Comparison of ENCODE assay signal across 1 cellular context in the genomic region with DNA sequence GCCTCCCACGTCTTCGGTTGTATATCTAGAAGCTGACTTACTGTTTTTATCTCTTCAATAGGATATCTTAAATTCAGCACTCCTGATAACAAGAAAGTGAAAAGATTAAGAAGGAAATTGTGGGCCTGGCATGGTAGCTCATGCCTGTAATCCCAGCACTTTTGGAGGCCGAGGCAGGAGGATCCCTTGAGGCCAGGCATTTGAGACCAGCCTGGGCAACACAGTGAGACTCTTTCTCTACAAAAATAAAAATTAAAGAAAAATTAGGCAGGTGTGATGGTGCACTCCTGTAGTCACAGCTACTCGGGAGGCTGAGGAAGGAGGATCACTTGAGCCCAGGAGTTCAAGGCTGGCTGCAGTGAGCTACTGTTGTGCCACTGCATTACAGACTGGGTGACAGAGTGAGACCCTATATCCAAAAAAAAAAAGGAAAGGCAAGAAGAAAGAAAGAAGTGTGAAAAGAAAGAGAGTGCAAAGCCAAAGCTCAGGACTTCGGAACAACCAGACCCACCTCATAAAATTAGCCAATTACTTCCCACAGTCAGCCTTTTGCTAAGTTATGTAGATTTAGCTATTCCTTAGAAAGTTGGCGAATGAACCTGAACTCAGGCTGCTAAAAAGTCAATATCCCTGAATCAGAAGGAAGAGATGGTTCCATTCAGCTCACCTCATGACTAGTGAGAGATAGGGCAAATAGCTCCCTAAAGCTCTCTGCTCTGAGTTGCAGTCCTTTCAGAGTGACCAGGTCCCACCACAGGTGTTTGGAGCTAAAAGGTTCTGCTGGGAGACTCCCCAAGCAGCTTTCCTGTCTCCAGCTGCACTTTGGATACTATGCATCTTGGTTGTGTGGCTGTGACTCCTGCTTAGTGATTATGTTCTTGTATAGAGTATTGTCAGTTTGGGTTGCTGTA.
TF ChIP-seq lines count a peak whose summit lies in the region.

No MANE protein-coding gene starts in this region.

TF ChIP-seq in HepG2, 621 proteins besides CTCF, POLR2A, EP300 and RAD21 (continued from another document and continues in another):
- TF ChIP-seq, protein P1, sequence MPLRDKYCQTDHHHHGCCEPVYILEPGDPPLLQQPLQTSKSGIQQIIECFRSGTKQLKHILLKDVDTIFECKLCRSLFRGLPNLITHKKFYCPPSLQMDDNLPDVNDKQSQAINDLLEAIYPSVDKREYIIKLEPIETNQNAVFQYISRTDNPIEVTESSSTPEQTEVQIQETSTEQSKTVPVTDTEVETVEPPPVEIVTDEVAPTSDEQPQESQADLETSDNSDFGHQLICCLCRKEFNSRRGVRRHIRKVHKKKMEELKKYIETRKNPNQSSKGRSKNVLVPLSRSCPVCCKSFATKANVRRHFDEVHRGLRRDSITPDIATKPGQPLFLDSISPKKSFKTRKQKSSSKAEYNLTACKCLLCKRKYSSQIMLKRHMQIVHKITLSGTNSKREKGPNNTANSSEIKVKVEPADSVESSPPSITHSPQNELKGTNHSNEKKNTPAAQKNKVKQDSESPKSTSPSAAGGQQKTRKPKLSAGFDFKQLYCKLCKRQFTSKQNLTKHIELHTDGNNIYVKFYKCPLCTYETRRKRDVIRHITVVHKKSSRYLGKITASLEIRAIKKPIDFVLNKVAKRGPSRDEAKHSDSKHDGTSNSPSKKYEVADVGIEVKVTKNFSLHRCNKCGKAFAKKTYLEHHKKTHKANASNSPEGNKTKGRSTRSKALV (CRISPR knock-in tag; IDR thresholded peaks at IDR 0.05), result no peak
- TF ChIP-seq ZNF326 (CRISPR knock-in tag; IDR thresholded peaks at IDR 0.05; ENCODE audit: borderline replicate concordance), result no peak
- no peak for TF ChIP-seq JARID2 (CRISPR knock-in tag; IDR thresholded peaks at IDR 0.05; ENCODE audit: insufficient replicate concordance)
- TF ChIP-seq MYC (CRISPR knock-in tag; IDR thresholded peaks at IDR 0.05; ENCODE audit: borderline replicate concordance), result no peak
- TF ChIP-seq TOPORS (CRISPR knock-in tag; IDR thresholded peaks at IDR 0.05), result no peak
- TF ChIP-seq, protein P2, sequence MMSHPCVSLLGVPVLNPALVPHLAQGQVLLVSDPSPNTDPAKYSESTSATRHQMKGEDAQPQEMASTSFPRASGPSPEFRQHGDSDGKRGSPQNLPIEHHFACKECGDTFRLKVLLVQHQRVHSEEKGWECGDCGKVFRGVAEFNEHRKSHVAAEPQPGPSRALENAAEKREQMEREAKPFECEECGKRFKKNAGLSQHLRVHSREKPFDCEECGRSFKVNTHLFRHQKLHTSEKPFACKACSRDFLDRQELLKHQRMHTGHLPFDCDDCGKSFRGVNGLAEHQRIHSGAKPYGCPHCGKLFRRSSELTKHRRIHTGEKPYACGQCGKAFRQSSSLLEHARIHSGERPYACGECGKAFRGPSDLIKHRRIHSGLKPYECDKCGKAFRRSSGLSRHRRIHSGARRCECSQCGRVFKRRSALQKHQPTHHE (CRISPR knock-in tag; IDR thresholded peaks at IDR 0.05; ENCODE audit: borderline replicate concordance), result no peak
- no peak for TF ChIP-seq ZNF138 (CRISPR knock-in tag; IDR thresholded peaks at IDR 0.05; ENCODE audit: low read depth)
- TF ChIP-seq CBX5 (CRISPR knock-in tag; IDR thresholded peaks at IDR 0.05; ENCODE audit: borderline replicate concordance), result no peak
- no peak for TF ChIP-seq ZNF567 (CRISPR knock-in tag; IDR thresholded peaks at IDR 0.05; ENCODE audit: borderline replicate concordance)
- TF ChIP-seq, protein P3, sequence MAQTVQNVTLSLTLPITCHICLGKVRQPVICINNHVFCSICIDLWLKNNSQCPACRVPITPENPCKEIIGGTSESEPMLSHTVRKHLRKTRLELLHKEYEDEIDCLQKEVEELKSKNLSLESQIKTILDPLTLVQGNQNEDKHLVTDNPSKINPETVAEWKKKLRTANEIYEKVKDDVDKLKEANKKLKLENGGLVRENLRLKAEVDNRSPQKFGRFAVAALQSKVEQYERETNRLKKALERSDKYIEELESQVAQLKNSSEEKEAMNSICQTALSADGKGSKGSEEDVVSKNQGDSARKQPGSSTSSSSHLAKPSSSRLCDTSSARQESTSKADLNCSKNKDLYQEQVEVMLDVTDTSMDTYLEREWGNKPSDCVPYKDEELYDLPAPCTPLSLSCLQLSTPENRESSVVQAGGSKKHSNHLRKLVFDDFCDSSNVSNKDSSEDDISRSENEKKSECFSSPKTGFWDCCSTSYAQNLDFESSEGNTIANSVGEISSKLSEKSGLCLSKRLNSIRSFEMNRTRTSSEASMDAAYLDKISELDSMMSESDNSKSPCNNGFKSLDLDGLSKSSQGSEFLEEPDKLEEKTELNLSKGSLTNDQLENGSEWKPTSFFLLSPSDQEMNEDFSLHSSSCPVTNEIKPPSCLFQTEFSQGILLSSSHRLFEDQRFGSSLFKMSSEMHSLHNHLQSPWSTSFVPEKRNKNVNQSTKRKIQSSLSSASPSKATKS (CRISPR knock-in tag; IDR thresholded peaks at IDR 0.05), result no peak
- TF ChIP-seq, protein P4, sequence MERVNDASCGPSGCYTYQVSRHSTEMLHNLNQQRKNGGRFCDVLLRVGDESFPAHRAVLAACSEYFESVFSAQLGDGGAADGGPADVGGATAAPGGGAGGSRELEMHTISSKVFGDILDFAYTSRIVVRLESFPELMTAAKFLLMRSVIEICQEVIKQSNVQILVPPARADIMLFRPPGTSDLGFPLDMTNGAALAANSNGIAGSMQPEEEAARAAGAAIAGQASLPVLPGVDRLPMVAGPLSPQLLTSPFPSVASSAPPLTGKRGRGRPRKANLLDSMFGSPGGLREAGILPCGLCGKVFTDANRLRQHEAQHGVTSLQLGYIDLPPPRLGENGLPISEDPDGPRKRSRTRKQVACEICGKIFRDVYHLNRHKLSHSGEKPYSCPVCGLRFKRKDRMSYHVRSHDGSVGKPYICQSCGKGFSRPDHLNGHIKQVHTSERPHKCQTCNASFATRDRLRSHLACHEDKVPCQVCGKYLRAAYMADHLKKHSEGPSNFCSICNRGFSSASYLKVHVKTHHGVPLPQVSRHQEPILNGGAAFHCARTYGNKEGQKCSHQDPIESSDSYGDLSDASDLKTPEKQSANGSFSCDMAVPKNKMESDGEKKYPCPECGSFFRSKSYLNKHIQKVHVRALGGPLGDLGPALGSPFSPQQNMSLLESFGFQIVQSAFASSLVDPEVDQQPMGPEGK (CRISPR knock-in tag; IDR thresholded peaks at IDR 0.05), result no peak
- no peak for TF ChIP-seq ZNF101 (CRISPR knock-in tag; IDR thresholded peaks at IDR 0.05; ENCODE audit: borderline replicate concordance, low read depth)
- TF ChIP-seq JUNB (CRISPR knock-in tag; IDR thresholded peaks at IDR 0.05; ENCODE audit: borderline replicate concordance), result no peak
- TF ChIP-seq ZBTB38 (CRISPR knock-in tag; IDR thresholded peaks at IDR 0.05), result no peak
- TF ChIP-seq, protein P5, sequence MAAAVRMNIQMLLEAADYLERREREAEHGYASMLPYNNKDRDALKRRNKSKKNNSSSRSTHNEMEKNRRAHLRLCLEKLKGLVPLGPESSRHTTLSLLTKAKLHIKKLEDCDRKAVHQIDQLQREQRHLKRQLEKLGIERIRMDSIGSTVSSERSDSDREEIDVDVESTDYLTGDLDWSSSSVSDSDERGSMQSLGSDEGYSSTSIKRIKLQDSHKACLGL (CRISPR knock-in tag; IDR thresholded peaks at IDR 0.05), result no peak
- no peak; the same call in 1 of the 2 replicates for TF ChIP-seq NFIC (IDR thresholded peaks at IDR 0.05; ENCODE audit: low read length)
- TF ChIP-seq ZNF160 (CRISPR knock-in tag; IDR thresholded peaks at IDR 0.05), result 0 out of 2 replicates have a peak, but pooled peaks have one; percentile 8
- no peak for TF ChIP-seq ATF7 (IDR thresholded peaks at IDR 0.05)
- TF ChIP-seq ATF7 (CRISPR knock-in tag; IDR thresholded peaks at IDR 0.05), result no peak
- no peak for TF ChIP-seq KLF13 (CRISPR knock-in tag; IDR thresholded peaks at IDR 0.05)
- TF ChIP-seq, protein P6, sequence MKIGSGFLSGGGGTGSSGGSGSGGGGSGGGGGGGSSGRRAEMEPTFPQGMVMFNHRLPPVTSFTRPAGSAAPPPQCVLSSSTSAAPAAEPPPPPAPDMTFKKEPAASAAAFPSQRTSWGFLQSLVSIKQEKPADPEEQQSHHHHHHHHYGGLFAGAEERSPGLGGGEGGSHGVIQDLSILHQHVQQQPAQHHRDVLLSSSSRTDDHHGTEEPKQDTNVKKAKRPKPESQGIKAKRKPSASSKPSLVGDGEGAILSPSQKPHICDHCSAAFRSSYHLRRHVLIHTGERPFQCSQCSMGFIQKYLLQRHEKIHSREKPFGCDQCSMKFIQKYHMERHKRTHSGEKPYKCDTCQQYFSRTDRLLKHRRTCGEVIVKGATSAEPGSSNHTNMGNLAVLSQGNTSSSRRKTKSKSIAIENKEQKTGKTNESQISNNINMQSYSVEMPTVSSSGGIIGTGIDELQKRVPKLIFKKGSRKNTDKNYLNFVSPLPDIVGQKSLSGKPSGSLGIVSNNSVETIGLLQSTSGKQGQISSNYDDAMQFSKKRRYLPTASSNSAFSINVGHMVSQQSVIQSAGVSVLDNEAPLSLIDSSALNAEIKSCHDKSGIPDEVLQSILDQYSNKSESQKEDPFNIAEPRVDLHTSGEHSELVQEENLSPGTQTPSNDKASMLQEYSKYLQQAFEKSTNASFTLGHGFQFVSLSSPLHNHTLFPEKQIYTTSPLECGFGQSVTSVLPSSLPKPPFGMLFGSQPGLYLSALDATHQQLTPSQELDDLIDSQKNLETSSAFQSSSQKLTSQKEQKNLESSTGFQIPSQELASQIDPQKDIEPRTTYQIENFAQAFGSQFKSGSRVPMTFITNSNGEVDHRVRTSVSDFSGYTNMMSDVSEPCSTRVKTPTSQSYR (CRISPR knock-in tag; IDR thresholded peaks at IDR 0.05; ENCODE audit: borderline replicate concordance), result no peak
- TF ChIP-seq ZFY (CRISPR knock-in tag; IDR thresholded peaks at IDR 0.05), result no peak
- TF ChIP-seq, protein P7, sequence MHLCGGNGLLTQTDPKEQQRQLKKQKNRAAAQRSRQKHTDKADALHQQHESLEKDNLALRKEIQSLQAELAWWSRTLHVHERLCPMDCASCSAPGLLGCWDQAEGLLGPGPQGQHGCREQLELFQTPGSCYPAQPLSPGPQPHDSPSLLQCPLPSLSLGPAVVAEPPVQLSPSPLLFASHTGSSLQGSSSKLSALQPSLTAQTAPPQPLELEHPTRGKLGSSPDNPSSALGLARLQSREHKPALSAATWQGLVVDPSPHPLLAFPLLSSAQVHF (CRISPR knock-in tag; IDR thresholded peaks at IDR 0.05), result no peak
- TF ChIP-seq ZNF354B (CRISPR knock-in tag; IDR thresholded peaks at IDR 0.05), result no peak
- TF ChIP-seq NFKBIZ (CRISPR knock-in tag; IDR thresholded peaks at IDR 0.05), result no peak
- TF ChIP-seq, protein P8, sequence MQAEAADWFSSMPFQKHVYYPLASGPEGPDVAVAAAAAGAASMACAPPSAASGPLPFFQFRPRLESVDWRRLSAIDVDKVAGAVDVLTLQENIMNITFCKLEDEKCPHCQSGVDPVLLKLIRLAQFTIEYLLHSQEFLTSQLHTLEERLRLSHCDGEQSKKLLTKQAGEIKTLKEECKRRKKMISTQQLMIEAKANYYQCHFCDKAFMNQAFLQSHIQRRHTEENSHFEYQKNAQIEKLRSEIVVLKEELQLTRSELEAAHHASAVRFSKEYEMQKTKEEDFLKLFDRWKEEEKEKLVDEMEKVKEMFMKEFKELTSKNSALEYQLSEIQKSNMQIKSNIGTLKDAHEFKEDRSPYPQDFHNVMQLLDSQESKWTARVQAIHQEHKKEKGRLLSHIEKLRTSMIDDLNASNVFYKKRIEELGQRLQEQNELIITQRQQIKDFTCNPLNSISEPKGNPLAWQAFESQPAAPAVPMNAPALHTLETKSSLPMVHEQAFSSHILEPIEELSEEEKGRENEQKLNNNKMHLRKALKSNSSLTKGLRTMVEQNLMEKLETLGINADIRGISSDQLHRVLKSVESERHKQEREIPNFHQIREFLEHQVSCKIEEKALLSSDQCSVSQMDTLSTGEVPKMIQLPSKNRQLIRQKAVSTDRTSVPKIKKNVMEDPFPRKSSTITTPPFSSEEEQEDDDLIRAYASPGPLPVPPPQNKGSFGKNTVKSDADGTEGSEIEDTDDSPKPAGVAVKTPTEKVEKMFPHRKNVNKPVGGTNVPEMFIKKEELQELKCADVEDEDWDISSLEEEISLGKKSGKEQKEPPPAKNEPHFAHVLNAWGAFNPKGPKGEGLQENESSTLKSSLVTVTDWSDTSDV (CRISPR knock-in tag; IDR thresholded peaks at IDR 0.05), result no peak
- TF ChIP-seq ZNF543 (CRISPR knock-in tag; IDR thresholded peaks at IDR 0.05), result no peak
- TF ChIP-seq HOXA7 (CRISPR knock-in tag; IDR thresholded peaks at IDR 0.05), result no peak
- no peak for TF ChIP-seq ZNF451 (CRISPR knock-in tag; IDR thresholded peaks at IDR 0.05)
- TF ChIP-seq ZNF296 (CRISPR knock-in tag; conservative IDR thresholded peaks at IDR 0.05), result no peak
- no peak for TF ChIP-seq RXRA (CRISPR knock-in tag; IDR thresholded peaks at IDR 0.05)
- 0 out of 2 replicates have a peak, but pooled peaks have one; percentile 45 for TF ChIP-seq ZBTB8A (CRISPR knock-in tag; IDR thresholded peaks at IDR 0.05; ENCODE audit: borderline replicate concordance, low read depth)
- TF ChIP-seq ZNF781 (CRISPR knock-in tag; IDR thresholded peaks at IDR 0.05; ENCODE audit: borderline replicate concordance, not compliant biosample characterization), result no peak
- TF ChIP-seq ZC3H4 (CRISPR knock-in tag; IDR thresholded peaks at IDR 0.05; ENCODE audit: borderline replicate concordance), result peak; percentile 75; the same call in 1 of the 2 replicates
- no peak for TF ChIP-seq ZNF552 (CRISPR knock-in tag; IDR thresholded peaks at IDR 0.05; ENCODE audit: borderline replicate concordance)
- no peak for TF ChIP-seq ZNF850 (CRISPR knock-in tag; conservative IDR thresholded peaks at IDR 0.05)
- no peak for TF ChIP-seq ETV6 (CRISPR knock-in tag; conservative IDR thresholded peaks at IDR 0.05)
